Comparison of ENCODE assay signal across 31 cellular contexts in genomic region chr11:59261150-59261549, GRCh38. TPM values are rescaled to one million over a fixed set of nuclear protein-coding genes. Genes with fewer than 3 reads are reported as not detected.
DNase-seq lines count a peak whose midpoint lies in the region; ATAC-seq, FAIRE-seq and TF ChIP-seq lines count a peak whose summit lies in the region.
"Had no signal": no experiment of that assay in that cellular context is flagged by ENCODE, and none has a peak within 500 bp of the region (broad histone marks: within the 10 kb centered on the region; RNA-seq: fewer than 3 reads in every experiment).

No MANE protein-coding gene starts in this region.

- H3K14ac ChIP-seq in H1 (ENCODE audit: insufficient read length) = no peak overlapping the region

- H3K4me3 ChIP-seq in H1 (ENCODE audit: extremely low read depth in 1 of 4, insufficient read depth in 2 of 4, low read depth in 3 of 4, low read length in 4 of 4) (no peak overlapping the region), left lung (no peak overlapping the region)
- H3K4me3 ChIP-seq: dorsolateral prefrontal cortex, esophagus squamous epithelium, lung, psoas muscle, SJCRH30, tibial artery had no signal

- H3K27ac ChIP-seq in H1 (ENCODE audit: low read depth, low read length) (no peak overlapping the region), left lung (no peak overlapping the region)
- H3K27ac ChIP-seq: brain microvascular endothelial cell, dorsolateral prefrontal cortex, esophagus squamous epithelium, psoas muscle, SJCRH30, tibial artery had no signal

- no peak overlapping the region for H2BK5ac ChIP-seq in H1 (ENCODE audit: low read depth, low read length)

- CTCF ChIA-PET in H1 (lab: Charles Lee; ENCODE audit: partially characterized antibody) = interaction anchor here (1.0 to 8.4 kb wide), 6 partner anchors 28 to 170 kb away, joined by 3 to 74 read pairs (median 8); partner anchors contain the start of gene DTX4
- CTCF ChIA-PET in activated naive CD4-positive, alpha-beta T cell treated with anti-CD3 and anti-CD28 coated beads for 36 hours (lab: Charles Lee) = no interaction called here

- TF ChIP-seq POLR2A in GM12891 (IDR thresholded peaks at IDR 0.05; ENCODE audit: low read depth, low read length) = no peak
- TF ChIP-seq POLR2A in H1 (IDR thresholded peaks at IDR 0.05; ENCODE audit: control extremely low read depth in 1 of 2, low read depth in 2 of 2, low read length in 2 of 2) = no peak

- H3K36me3 Mint-ChIP-seq in activated naive CD4-positive, alpha-beta T cell treated with anti-CD3 and anti-CD28 coated beads for 36 hours (ENCODE audit: low read depth) = no peaks in the 10 kb centered on the region
- H3K36me3 Mint-ChIP-seq: activated naive CD4-positive, alpha-beta T cell treated with anti-CD3 and anti-CD28 coated beads, Interleukin-2, amount 50 U/mL, for 72 hours; CD8-positive, alpha-beta T cell; IgD-negative memory B cell; naive thymus-derived CD8-positive, alpha-beta T cell had no signal

- no peaks in the 10 kb centered on the region for H3K4me1 ChIP-seq in H1 (replicated peaks in 1 of 4; ENCODE audit: control insufficient read depth in 3 of 4, insufficient read depth in 4 of 4, low read length in 3 of 4)
- no peaks in the 10 kb centered on the region for H3K4me1 ChIP-seq in left lung
- H3K4me1 ChIP-seq: BE2C, esophagus squamous epithelium, psoas muscle, SJCRH30, tibial artery had no signal

- no peaks in the 10 kb centered on the region for H3K23me2 ChIP-seq in H1 (ENCODE audit: low read depth, low read length)

- H3K56ac ChIP-seq in H1 (replicated peaks; ENCODE audit: insufficient read length, low read depth, low read length) = no peak overlapping the region

- H3K9me3 Mint-ChIP-seq in activated naive CD4-positive, alpha-beta T cell treated with anti-CD3 and anti-CD28 coated beads for 36 hours = no peaks in the 10 kb centered on the region
- H3K9me3 Mint-ChIP-seq: activated naive CD4-positive, alpha-beta T cell treated with anti-CD3 and anti-CD28 coated beads, Interleukin-2, amount 50 U/mL, for 72 hours; CD8-positive, alpha-beta T cell; IgD-negative memory B cell; naive thymus-derived CD8-positive, alpha-beta T cell had no signal

- no peaks in the 10 kb centered on the region for H3K27me3 Mint-ChIP-seq in activated naive CD4-positive, alpha-beta T cell treated with anti-CD3 and anti-CD28 coated beads for 36 hours (ENCODE audit: low read depth)
- H3K27me3 Mint-ChIP-seq: IgD-negative memory B cell had no signal

- H3K27me3 ChIP-seq in H1 (replicated peaks in 1 of 4; ENCODE audit: control insufficient read depth in 3 of 4, extremely low read depth in 1 of 4, insufficient read depth in 3 of 4, low read length in 3 of 4) = no peaks in the 10 kb centered on the region
- H3K27me3 ChIP-seq in left lung = no peaks in the 10 kb centered on the region
- H3K27me3 ChIP-seq: BE2C, brain microvascular endothelial cell, dorsolateral prefrontal cortex, esophagus squamous epithelium, SJCRH30, tibial artery had no signal

- H4K5ac ChIP-seq in H1 (ENCODE audit: insufficient read length, low read depth, low read length) = no peak overlapping the region

- H3K4ac ChIP-seq in H1 (replicated peaks; ENCODE audit: insufficient read length, low read depth, low read length) = no peak overlapping the region

- H3K9ac ChIP-seq in H1 (replicated peaks in 1 of 4; ENCODE audit: extremely low read depth in 1 of 4, low read depth in 3 of 4, low read length in 3 of 4) = no peak overlapping the region

- 70% methylated on average over 2 of the region's 2 CpGs; no CpG with 5 or more reads in 1 of the 2 experiments for WGBS in H1 (ENCODE audit: extremely low coverage in 1 of 2, insufficient coverage in 1 of 2, insufficient read length in 1 of 2, insufficient replicate concordance in 2 of 2, low coverage in 1 of 2, low lambda C conversion rate in 2 of 2, missing lambda C conversion rate in 1 of 2), 2 experiments

- H3K23ac ChIP-seq in H1 (ENCODE audit: insufficient read length) = no peak overlapping the region

- intact Hi-C loops in left lung (cut with DNase I) = no loop called here
- intact Hi-C loops in activated naive CD4-positive, alpha-beta T cell treated with anti-CD3 and anti-CD28 coated beads for 36 hours (cut with micrococcal nuclease) = no loop called here

- H4K8ac ChIP-seq in H1 (ENCODE audit: extremely low read depth, insufficient read depth, low read length) = no peak overlapping the region

- no peak overlapping the region for H3K4me3 Mint-ChIP-seq in activated naive CD4-positive, alpha-beta T cell treated with anti-CD3 and anti-CD28 coated beads for 36 hours
- H3K4me3 Mint-ChIP-seq: CD8-positive, alpha-beta T cell; IgD-negative memory B cell; naive thymus-derived CD8-positive, alpha-beta T cell had no signal

- no peak overlapping the region for H2BK20ac ChIP-seq in H1 (ENCODE audit: low read length)

- no peak overlapping the region for H3K4me2 ChIP-seq in H1 (ENCODE audit: insufficient read depth in 1 of 2, low read depth in 2 of 2, low read length in 2 of 2)

- peak; percentile 77 for DNase-seq in COR-L47 (lab: John Stamatoyannopoulos, UW)
- DNase-seq in GM12891 (ENCODE audit: insufficient read length, low spot score) = no peak
- DNase-seq in NCI-H2196 (lab: John Stamatoyannopoulos, UW; ENCODE audit: unreplicated experiment) = peak; percentile 57
- no peak for DNase-seq in H1 (ENCODE audit: low read depth in 1 of 2, low spot score in 2 of 2)
- DNase-seq in stimulated activated naive CD8-positive, alpha-beta T cell treated with anti-CD3 and anti-CD28 coated beads, Interleukin-15, Interleukin-2, amounts not matched to agents 100 U/mL and 50 U/mL, for 24 hours = no peak
- no peak for DNase-seq in left lung
- DNase-seq in activated naive CD4-positive, alpha-beta T cell treated with anti-CD3 and anti-CD28 coated beads for 36 hours = no peak
- DNase-seq: activated CD4-positive, alpha-beta T cell treated with anti-CD3 and anti-CD28 coated beads for 4 hours; amygdala; BE2C; brain microvascular endothelial cell; CD8-positive, alpha-beta T cell; DMS 273 treated with DMSO at 0.1 percent for 48 hours; dorsolateral prefrontal cortex; esophagus squamous epithelium; foreskin melanocyte; MV-4-11; naive thymus-derived CD8-positive, alpha-beta T cell; NCI-H2171 treated with DMSO at 0.1 percent for 48 hours; occipital lobe; psoas muscle; RPMI8226; SJCRH30; stimulated activated CD4-positive, alpha-beta T cell treated with anti-CD3 and anti-CD28 coated beads, Interleukin-2, amount 100 ng/mL, for 48 hours; T-helper 9 cell; tibial artery had no signal

- ATAC-seq in stimulated activated naive CD8-positive, alpha-beta T cell treated with anti-CD3 and anti-CD28 coated beads, Interleukin-15, Interleukin-2, amounts not matched to agents 100 U/mL and 50 U/mL, for 24 hours = no peak
- no peak for ATAC-seq in left lung
- ATAC-seq: activated naive CD4-positive, alpha-beta T cell treated with anti-CD3 and anti-CD28 coated beads, Interleukin-2, amount 50 U/mL, for 72 hours; CD8-positive, alpha-beta T cell; naive thymus-derived CD8-positive, alpha-beta T cell; psoas muscle; sciatic nerve had no signal

- no peaks in the 10 kb centered on the region for H3K79me2 ChIP-seq in H1 (ENCODE audit: control insufficient read depth in 1 of 2, insufficient read depth in 2 of 2, low read length in 2 of 2)

- H4K91ac ChIP-seq in H1 (replicated peaks; ENCODE audit: insufficient read length, low read length) = peak overlapping the region; percentile 31

- no peak overlapping the region for H2AK5ac ChIP-seq in H1 (ENCODE audit: low read depth, low read length)

- no peaks in the 10 kb centered on the region for H3K79me1 ChIP-seq in H1 (ENCODE audit: low read depth, low read length)

- no peaks in the 10 kb centered on the region for H3K9me3 ChIP-seq in H1 (ENCODE audit: insufficient read depth in 2 of 2, low read depth in 1 of 2, low read length in 1 of 2)
- no peaks in the 10 kb centered on the region for H3K9me3 ChIP-seq in left lung
- H3K9me3 ChIP-seq: BE2C, esophagus squamous epithelium, psoas muscle, SJCRH30, tibial artery had no signal

- no peaks in the 10 kb centered on the region for H3K4me1 Mint-ChIP-seq in activated naive CD4-positive, alpha-beta T cell treated with anti-CD3 and anti-CD28 coated beads for 36 hours (ENCODE audit: low read depth)

- POLR2A ChIA-PET in H1 (lab: Charles Lee; ENCODE audit: partially characterized antibody) = no interaction called here

- no peak overlapping the region for H2BK120ac ChIP-seq in H1 (replicated peaks; ENCODE audit: low read depth, low read length)

- H3K18ac ChIP-seq in H1 (ENCODE audit: extremely low read depth, low read length) = no peak overlapping the region

- H3K36me3 ChIP-seq in H1 (ENCODE audit: control insufficient read depth in 2 of 4, insufficient read depth in 4 of 4, low read length in 3 of 4) (no peaks in the 10 kb centered on the region), left lung (no peaks in the 10 kb centered on the region)
- H3K36me3 ChIP-seq: BE2C, brain microvascular endothelial cell, esophagus squamous epithelium, SJCRH30, tibial artery had no signal

- H3K27ac Mint-ChIP-seq in activated naive CD4-positive, alpha-beta T cell treated with anti-CD3 and anti-CD28 coated beads for 36 hours = no peak overlapping the region
- H3K27ac Mint-ChIP-seq: activated naive CD4-positive, alpha-beta T cell treated with anti-CD3 and anti-CD28 coated beads, Interleukin-2, amount 50 U/mL, for 72 hours; CD8-positive, alpha-beta T cell; naive thymus-derived CD8-positive, alpha-beta T cell had no signal

- FAIRE-seq in GM12891 (lab: Jason Lieb, UNC) = peak; percentile 26
- no peak for FAIRE-seq in H1 (lab: Jason Lieb, UNC)

- H4K20me1 ChIP-seq in H1 (replicated peaks in 1 of 2; ENCODE audit: control insufficient read depth in 1 of 2, insufficient read depth in 2 of 2, low read length in 2 of 2) = no peaks in the 10 kb centered on the region

- TF ChIP-seq CTCF in H1 (IDR thresholded peaks at IDR 0.05; ENCODE audit: control extremely low read depth in 1 of 3, insufficient read depth in 1 of 3, low read depth in 1 of 3, low read length in 3 of 3) (no peak), left lung (IDR thresholded peaks at IDR 0.05) (no peak)

- no peak overlapping the region for H2BK12ac ChIP-seq in H1 (ENCODE audit: low read depth, low read length)

- no peak overlapping the region for H2BK15ac ChIP-seq in H1 (ENCODE audit: low read length)

- no peak overlapping the region for H2AFZ ChIP-seq in H1 (ENCODE audit: low read length)

- TF ChIP-seq EP300 in H1 (IDR thresholded peaks at IDR 0.05; ENCODE audit: borderline replicate concordance in 1 of 2, low read depth in 2 of 2, low read length in 2 of 2) = no peak

- no peak for TF ChIP-seq RAD21 in H1 (IDR thresholded peaks at IDR 0.05 in 1 of 2, conservative IDR thresholded peaks at IDR 0.05 in 1 of 2; ENCODE audit: low read depth in 2 of 2, low read length in 2 of 2)

RNA-seq across cellular contexts. Expression of gene MPEG1, which starts 48.4 kb away (rescaled TPM):
- polyA plus RNA-seq in GM12891 (2012; ENCODE audit: low read depth, missing spikeins) = 12.9 TPM
- not detected in 2 replicates for total RNA-seq in H1 (2021; fragmentation: NEBNext Ultra II Directional; extraction: Animal tissue kit (Norgen Biotek cat#: 25700))
- not detected in 2 replicates for polyA plus RNA-seq in H1 (2011; rRNA removed)
- polyA plus RNA-seq in H1 (2011; cell fraction: cytosol; rRNA removed) = not detected
- polyA plus RNA-seq in H1 (2011; cell fraction: nucleus; rRNA removed) = not detected
- polyA plus RNA-seq in H1 (2012, experiment 1 of 2) = not detected in 4 replicates
- polyA plus RNA-seq in H1 (2012, experiment 2 of 2) = not detected
- polyA plus RNA-seq in H1 (2013, experiment 1 of 2) = not detected
- not detected for polyA plus RNA-seq in H1 (2013, experiment 2 of 2)
- polyA minus RNA-seq in H1 (2011; rRNA and poly(A)+ RNA removed) = not detected in 2 replicates
- polyA minus RNA-seq in H1 (2011; cell fraction: cytosol; rRNA and poly(A)+ RNA removed) = not detected
- not detected for polyA minus RNA-seq in H1 (2011; cell fraction: nucleus; rRNA and poly(A)+ RNA removed)
- total RNA-seq in left lung = 10 to 100 TPM; 23.5 to 68.7 TPM
- total RNA-seq in activated naive CD4-positive, alpha-beta T cell treated with anti-CD3 and anti-CD28 coated beads for 36 hours = not detected
- total RNA-seq: activated naive CD4-positive, alpha-beta T cell treated with anti-CD3 and anti-CD28 coated beads, Interleukin-2, amount 50 U/mL, for 72 hours; G401; SJCRH30 had no signal

Comparison
In these comparisons a context has a peak if more than half of its experiments do, and no peak if none do; other contexts are left out.
1. DNase-seq: peak in COR-L47 (single experiment) and NCI-H2196 (single experiment); none in GM12891 (single experiment), H1 (0 of 2), stimulated activated naive CD8-positive, alpha-beta T cell treated with anti-CD3 and anti-CD28 coated beads, Interleukin-15, Interleukin-2, amounts not matched to agents 100 U/mL and 50 U/mL, for 24 hours (single experiment), left lung (0 of 2) and activated naive CD4-positive, alpha-beta T cell treated with anti-CD3 and anti-CD28 coated beads for 36 hours (single experiment).
2. RNA of gene MPEG1, which starts 48.4 kb away (total RNA-seq): 23.5 to 68.7 TPM in left lung; not detected in activated naive CD4-positive, alpha-beta T cell treated with anti-CD3 and anti-CD28 coated beads for 36 hours and not detected in H1; every median in the first group is over 10 times any median in the second.